14 cellular contexts compared by ENCODE assay signal in genomic region chr1:231037585-231038517, GRCh38. TPM values are rescaled to one million over a fixed set of nuclear protein-coding genes. Genes with fewer than 3 reads are reported as not detected.
A peak's percentile ranks its signal among the peaks of the same experiment; 100 is the strongest.
DNase-seq lines count a peak whose midpoint lies in the region; ATAC-seq, FAIRE-seq and TF ChIP-seq lines count a peak whose summit lies in the region.
"Had no signal": no experiment of that assay in that cellular context is flagged by ENCODE, and none has a peak within 500 bp of the region (broad histone marks: within the 10 kb centered on the region; RNA-seq: fewer than 3 reads in every experiment).

No MANE protein-coding gene starts in this region.

- H2BK120ac ChIP-seq in mesendoderm (ENCODE audit: low read depth, low read length): no peak overlapping the region

- TF ChIP-seq EP300 in A549 (IDR thresholded peaks at IDR 0.05): no peak

- no peak overlapping the region for H3K9ac ChIP-seq in mesendoderm (ENCODE audit: low read length)

- H3K4me1 ChIP-seq in A549 (peaks cover 14% of the 10 kb centered on the region), mesendoderm (ENCODE audit: control insufficient read depth, low read depth, low read length) (peaks cover 10% of the 10 kb centered on the region)
- H3K4me1 ChIP-seq: prostate gland had no signal

- H3K4me3 Mint-ChIP-seq in activated naive CD8-positive, alpha-beta T cell treated with anti-CD3 and anti-CD28 coated beads, Interleukin-2, amount 50 U/mL, for 24 hours: peak overlapping the region; percentile 79

- no peak overlapping the region for H2BK15ac ChIP-seq in mesendoderm (replicated peaks; ENCODE audit: low read depth)

- no peak overlapping the region for H2BK5ac ChIP-seq in mesendoderm (ENCODE audit: low read length)

- peaks cover 36% of the 10 kb centered on the region for H3K4me1 Mint-ChIP-seq in activated naive CD8-positive, alpha-beta T cell treated with anti-CD3 and anti-CD28 coated beads, Interleukin-2, amount 50 U/mL, for 24 hours

- no peak overlapping the region for H4K8ac ChIP-seq in mesendoderm (ENCODE audit: low read depth, low read length)

- FAIRE-seq in A549 (lab: Jason Lieb, UNC) (no peak), urothelium cell line (lab: Jason Lieb, UNC) (no peak), H54 (lab: Jason Lieb, UNC) (no peak)

- H3K79me2 ChIP-seq in mesendoderm (ENCODE audit: control insufficient read depth, insufficient read depth, low read length): peaks cover 6% of the 10 kb centered on the region

- H3K27me3 ChIP-seq in mesendoderm (ENCODE audit: insufficient read depth, low read length, poor library complexity): no peaks in the 10 kb centered on the region
- H3K27me3 ChIP-seq: ascending aorta had no signal

- no peak for ATAC-seq in A549
- ATAC-seq in activated naive CD8-positive, alpha-beta T cell treated with anti-CD3 and anti-CD28 coated beads, Interleukin-2, amount 50 U/mL, for 24 hours: no peak
- no peak for ATAC-seq in HG03175 (IDR thresholded peaks at IDR 0.05; ENCODE audit: unreplicated experiment)
- ATAC-seq: stimulated activated memory B cell treated with anti-CD40 and anti-IgM and Interleukin-4, amounts not matched to agents 10 μg/mL and 1 μg/mL and 100 μg/mL, for 72 hours had no signal

- H3K4me2 ChIP-seq in A549: peak overlapping the region; percentile 80
- H3K4me2 ChIP-seq in mesendoderm (ENCODE audit: low read length): peak overlapping the region; percentile 5

- TF ChIP-seq POLR2A in A549 (IDR thresholded peaks at IDR 0.05; ENCODE audit: low read length) (no peak), H54 (IDR thresholded peaks at IDR 0.05; ENCODE audit: low read depth, low read length) (no peak)

- H4K5ac ChIP-seq in mesendoderm (ENCODE audit: low read length): no peak overlapping the region

- peaks cover 7% of the 10 kb centered on the region for H3K79me1 ChIP-seq in mesendoderm (ENCODE audit: low read length)

- POLR2A ChIA-PET in A549 (lab: Yijun Ruan, JAX): interaction anchor here (1.3 kb wide), 1 partner anchor 102 kb away, joined by 4 read pairs; no protein-coding TSS in a partner anchor

- TF ChIP-seq RAD21 in A549 (conservative IDR thresholded peaks at IDR 0.05 in 1 of 2, IDR thresholded peaks at IDR 0.05 in 1 of 2): no peak

- DNase-seq in A549 (ENCODE audit: low read depth in 1 of 2, low spot score in 1 of 2) (no peak), Daoy (ENCODE audit: low read depth) (peak; percentile 80), mesendoderm (peak; percentile 93), urothelium cell line (ENCODE audit: low spot score) (no peak), H54 (ENCODE audit: insufficient read length, low spot score) (no peak)
- DNase-seq in activated naive CD8-positive, alpha-beta T cell treated with anti-CD3 and anti-CD28 coated beads, Interleukin-2, amount 50 U/mL, for 24 hours: no peak
- no peak for DNase-seq in activated CD4-positive, CD25-positive, alpha-beta regulatory T cell (lab: John Stamatoyannopoulos, UW)
- DNase-seq: Kasumi-1, NCI-H2081 treated with DMSO at 0.1 percent for 48 hours had no signal

- WGBS in A549 (ENCODE audit: missing lambda C conversion rate): 95% methylated on average over 13 of the region's 13 CpGs
- WGBS in mesendoderm (ENCODE audit: extremely low coverage, insufficient coverage, low lambda C conversion rate): no CpG with 5 or more reads among the region's 13 CpGs

- peak overlapping the region; percentile 5 for H3K18ac ChIP-seq in mesendoderm (ENCODE audit: low read length)

- H3K27me3 Mint-ChIP-seq in activated naive CD8-positive, alpha-beta T cell treated with anti-CD3 and anti-CD28 coated beads, Interleukin-2, amount 50 U/mL, for 24 hours: peaks cover 2% of the 10 kb centered on the region
- H3K27me3 Mint-ChIP-seq: stimulated activated memory B cell treated with anti-CD40 and anti-IgM and Interleukin-4, amounts not matched to agents 10 μg/mL and 1 μg/mL and 100 μg/mL, for 72 hours had no signal

- peak overlapping the region; percentile 41 for H3K4ac ChIP-seq in mesendoderm (ENCODE audit: low read depth, low read length)

- H3K27ac Mint-ChIP-seq in activated naive CD8-positive, alpha-beta T cell treated with anti-CD3 and anti-CD28 coated beads, Interleukin-2, amount 50 U/mL, for 24 hours: no peak overlapping the region
- H3K27ac Mint-ChIP-seq: stimulated activated memory B cell treated with anti-CD40 and anti-IgM and Interleukin-4, amounts not matched to agents 10 μg/mL and 1 μg/mL and 100 μg/mL, for 72 hours; T-helper 1 cell treated with Interleukin-12 subunit alpha and Interleukin-12 subunit beta and Interleukin-4 antibody, amounts not matched to agents 30 μg/mL and 1 μg/mL, for 36 hours had no signal

- H3K9me3 Mint-ChIP-seq in activated naive CD8-positive, alpha-beta T cell treated with anti-CD3 and anti-CD28 coated beads, Interleukin-2, amount 50 U/mL, for 24 hours: no peaks in the 10 kb centered on the region
- H3K9me3 Mint-ChIP-seq: stimulated activated memory B cell treated with anti-CD40 and anti-IgM and Interleukin-4, amounts not matched to agents 10 μg/mL and 1 μg/mL and 100 μg/mL, for 72 hours; T-helper 1 cell treated with Interleukin-12 subunit alpha and Interleukin-12 subunit beta and Interleukin-4 antibody, amounts not matched to agents 30 μg/mL and 1 μg/mL, for 36 hours had no signal

- no peak overlapping the region for H3K4me3 ChIP-seq in A549
- no peak overlapping the region for H3K4me3 ChIP-seq in mesendoderm (ENCODE audit: low read length)

- H3K23ac ChIP-seq in mesendoderm (ENCODE audit: low read length): no peak overlapping the region

- peaks cover 9% of the 10 kb centered on the region for H3K36me3 Mint-ChIP-seq in activated naive CD8-positive, alpha-beta T cell treated with anti-CD3 and anti-CD28 coated beads, Interleukin-2, amount 50 U/mL, for 24 hours (ENCODE audit: low read depth)

- H3K27ac ChIP-seq in A549 (no peak overlapping the region), mesendoderm (ENCODE audit: low read depth, low read length) (peak overlapping the region; percentile 18)
- H3K27ac ChIP-seq: ascending aorta, prostate gland had no signal

- CTCF ChIA-PET in A549 (lab: Yijun Ruan, JAX): interaction anchor here (0.8 to 1.8 kb wide), 5 partner anchors 9 to 176 kb away, joined by 3 to 5 read pairs (median 4); no protein-coding TSS in a partner anchor

- no peaks in the 10 kb centered on the region for H3K9me3 ChIP-seq in A549
- H3K9me3 ChIP-seq: ascending aorta, prostate gland had no signal

- H3K36me3 ChIP-seq in mesendoderm (ENCODE audit: control insufficient read depth, insufficient read depth, low read length): no peaks in the 10 kb centered on the region
- H3K36me3 ChIP-seq: ascending aorta, prostate gland had no signal

- H3K56ac ChIP-seq in mesendoderm (ENCODE audit: low read length): no peak overlapping the region

- no peak for TF ChIP-seq CTCF in A549 (IDR thresholded peaks at IDR 0.05)

- no peak overlapping the region for H2AK5ac ChIP-seq in mesendoderm (ENCODE audit: low read length)

TF ChIP-seq in A549, 52 proteins besides CTCF, POLR2A, EP300 and RAD21 (continues in another document):
- TF ChIP-seq JUN (IDR thresholded peaks at IDR 0.05) (no peak), TP53 (CRISPR knock-in tag; IDR thresholded peaks at IDR 0.05) (no peak), BHLHE40 (IDR thresholded peaks at IDR 0.05; ENCODE audit: low read depth, low read length) (no peak), GATA3 (IDR thresholded peaks at IDR 0.05; ENCODE audit: borderline replicate concordance) (no peak), HMGXB4 (CRISPR knock-in tag; IDR thresholded peaks at IDR 0.05; ENCODE audit: borderline replicate concordance) (no peak)

RNA-seq across cellular contexts. Expression of gene FAM89A, which starts 2.2 kb away (rescaled TPM):
- polyA plus RNA-seq in A549 (2011; rRNA removed) (23.3 and 25.3 TPM in 2 replicates), A549 (2017; fragmentation: RNase III; extraction: RNeasy Plus Mini Kit Qiagen cat#74134 plus additional on column Dnase treatment) (12.6 to 13.3 TPM (median 13.0 TPM) in 3 replicates)
- polyA plus RNA-seq in A549 (2012; cell fraction: cytosol; rRNA removed): 13.2 and 18.8 TPM in 2 replicates
- 6.5 and 6.8 TPM in 2 replicates for polyA plus RNA-seq in A549 (2012; cell fraction: nucleus; rRNA removed)
- polyA minus RNA-seq in A549 (2011; rRNA and poly(A)+ RNA removed): 12.7 and 13.1 TPM in 2 replicates
- total RNA-seq in Daoy (2014; rRNA removed; shearing (Covaris generic)): 6.9 and 10.6 TPM in 2 replicates
- 7.8 TPM for polyA plus RNA-seq in mesendoderm (2013, experiment 1 of 2)
- polyA plus RNA-seq in mesendoderm (2013, experiment 2 of 2): 7.2 TPM

RNA-seq across cellular contexts. Expression of gene ARV1, which starts 59.0 kb away (rescaled TPM):
- 45.2 and 50.0 TPM in 2 replicates for polyA plus RNA-seq in A549 (2011; rRNA removed)
- 24.8 and 25.4 TPM in 2 replicates for polyA plus RNA-seq in A549 (2012; cell fraction: cytosol; rRNA removed)
- polyA plus RNA-seq in A549 (2012; cell fraction: nucleus; rRNA removed): 7.4 and 11.7 TPM in 2 replicates
- 31.2 to 34.0 TPM (median 32.0 TPM) in 3 replicates for polyA plus RNA-seq in A549 (2017; fragmentation: RNase III; extraction: RNeasy Plus Mini Kit Qiagen cat#74134 plus additional on column Dnase treatment)
- polyA minus RNA-seq in A549 (2011; rRNA and poly(A)+ RNA removed): 8.6 and 10.4 TPM in 2 replicates
- total RNA-seq in Daoy (2014; rRNA removed; shearing (Covaris generic)): 37.6 and 43.3 TPM in 2 replicates
- polyA plus RNA-seq in mesendoderm (2013, experiment 1 of 2): 20.0 TPM
- polyA plus RNA-seq in mesendoderm (2013, experiment 2 of 2): 18.7 TPM

RNA-seq across cellular contexts. Expression of gene TTC13, which starts 59.2 kb away (rescaled TPM):
- polyA plus RNA-seq in A549 (2011; rRNA removed) (22.7 and 23.2 TPM in 2 replicates), A549 (2017; fragmentation: RNase III; extraction: RNeasy Plus Mini Kit Qiagen cat#74134 plus additional on column Dnase treatment) (11.6 to 14.1 TPM (median 12.5 TPM) in 3 replicates)
- 3.3 and 3.4 TPM in 2 replicates for polyA plus RNA-seq in A549 (2012; cell fraction: cytosol; rRNA removed)
- 5.5 and 7.8 TPM in 2 replicates for polyA plus RNA-seq in A549 (2012; cell fraction: nucleus; rRNA removed)
- polyA minus RNA-seq in A549 (2011; rRNA and poly(A)+ RNA removed): 20.2 and 20.9 TPM in 2 replicates
- total RNA-seq in Daoy (2014; rRNA removed; shearing (Covaris generic)): 19.9 and 22.6 TPM in 2 replicates
- polyA plus RNA-seq in mesendoderm (2013, experiment 1 of 2): 4.2 TPM
- polyA plus RNA-seq in mesendoderm (2013, experiment 2 of 2): 3.7 TPM

Comparison
In these comparisons a context has a peak if more than half of its experiments do, and no peak if none do; other contexts are left out.
1. DNase-seq: peak in Daoy (single experiment) and mesendoderm (single experiment); none in A549 (0 of 2), activated naive CD8-positive, alpha-beta T cell treated with anti-CD3 and anti-CD28 coated beads, Interleukin-2, amount 50 U/mL, for 24 hours (single experiment), activated CD4-positive, CD25-positive, alpha-beta regulatory T cell (0 of 4), urothelium cell line (single experiment) and H54 (single experiment).